ENCODE assay signal across 9 cellular contexts in the genomic region with DNA sequence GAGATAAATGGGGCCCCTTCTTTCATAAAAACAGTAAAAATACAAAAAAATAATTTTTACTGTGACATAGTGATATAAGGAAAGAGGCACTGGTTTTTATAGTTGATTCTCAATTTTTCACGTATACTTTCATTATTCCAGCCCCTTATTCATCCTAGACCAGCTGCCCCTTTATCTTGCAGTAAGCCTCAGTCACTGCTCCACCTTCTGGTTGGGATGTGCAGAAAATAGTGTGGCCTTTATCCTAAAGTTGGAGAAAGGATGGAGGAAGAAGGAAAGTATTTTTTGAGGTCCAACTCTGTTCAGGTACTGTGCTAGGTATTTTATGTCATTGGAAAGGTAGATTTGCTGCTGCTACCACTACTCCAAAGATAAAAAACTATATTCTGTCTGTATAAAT.
DNase-seq lines count a peak whose midpoint lies in the region; ATAC-seq and TF ChIP-seq lines count a peak whose summit lies in the region.
"Had no signal": no experiment of that assay in that cellular context is flagged by ENCODE, and none has a peak within 500 bp of the region (broad histone marks: within the 10 kb centered on the region; RNA-seq: fewer than 3 reads in every experiment).

No MANE protein-coding gene starts in this region.

- no peaks in the 10 kb centered on the region for H3K4me1 ChIP-seq in lung (ENCODE audit: control insufficient read depth in 2 of 2, insufficient read depth in 2 of 2, low read length in 2 of 2)
- no peaks in the 10 kb centered on the region for H3K4me1 ChIP-seq in neuronal stem cell (ENCODE audit: control insufficient read depth in 2 of 2, insufficient read depth in 1 of 2, low read depth in 1 of 2, low read length in 2 of 2)

- no peak overlapping the region for H2BK5ac ChIP-seq in neuronal stem cell (ENCODE audit: low read length)

- H2AFZ ChIP-seq in neuronal stem cell (ENCODE audit: low read length): no peak overlapping the region

- H3K27ac ChIP-seq in lung (ENCODE audit: low read depth in 1 of 2, low read length in 1 of 2) (no peak overlapping the region), neuronal stem cell (replicated peaks; ENCODE audit: low read length) (no peak overlapping the region)

- peaks cover 8% of the 10 kb centered on the region for H3K9me3 Mint-ChIP-seq in chondrocyte (ENCODE audit: low read depth)

- TF ChIP-seq CTCF in NB4 (IDR thresholded peaks at IDR 0.05; ENCODE audit: low read depth, low read length) (peak; percentile 54), chondrocyte (IDR thresholded peaks at IDR 0.05) (peak; percentile 88), lung (IDR thresholded peaks at IDR 0.05; ENCODE audit: control extremely low read depth, extremely low read depth) (peak; percentile 21)

- no peak overlapping the region for H3K4me3 Mint-ChIP-seq in chondrocyte (ENCODE audit: unreplicated experiment)
- H3K4me3 Mint-ChIP-seq: naive B cell had no signal

- H3K9ac ChIP-seq in neuronal stem cell (ENCODE audit: low read depth, low read length, poor library complexity): no peak overlapping the region

- H3K36me3 ChIP-seq in lung (ENCODE audit: control insufficient read depth in 2 of 2, insufficient read depth in 2 of 2, low read length in 2 of 2) (peaks cover 8 to 14% of the 10 kb centered on the region in 2 donors), neuronal stem cell (replicated peaks in 1 of 2; ENCODE audit: control insufficient read depth in 2 of 2, insufficient read depth in 2 of 2, low read length in 2 of 2) (peaks cover 15 to 70% of the 10 kb centered on the region in 2 donors)

- H2BK12ac ChIP-seq in neuronal stem cell (ENCODE audit: low read length): no peak overlapping the region

- H3K27me3 ChIP-seq in lung (ENCODE audit: control insufficient read depth, insufficient read depth) (no peaks in the 10 kb centered on the region), neuronal stem cell (ENCODE audit: control insufficient read depth in 3 of 3, insufficient read depth in 3 of 3, low read depth in 1 of 3, low read length in 3 of 3) (no peaks in the 10 kb centered on the region)

- H3K9me3 ChIP-seq in lung (ENCODE audit: control insufficient read depth in 2 of 2, insufficient read depth in 1 of 2, low read length in 1 of 2) (peaks cover 0 to 2% of the 10 kb centered on the region in 2 donors), neuronal stem cell (replicated peaks in 1 of 2; ENCODE audit: control insufficient read depth in 2 of 2, insufficient read depth in 1 of 2, low read depth in 1 of 2, low read length in 2 of 2) (peaks cover 1 to 11% of the 10 kb centered on the region in 2 donors)

- H3K79me1 ChIP-seq in neuronal stem cell (ENCODE audit: low read depth, low read length): no peaks in the 10 kb centered on the region

- H3K14ac ChIP-seq in neuronal stem cell (ENCODE audit: low read length): no peak overlapping the region

- no peak overlapping the region for H3K23ac ChIP-seq in neuronal stem cell (ENCODE audit: low read depth, low read length, poor library complexity)

- no peak for TF ChIP-seq POLR2A in NB4 (IDR thresholded peaks at IDR 0.05; ENCODE audit: extremely low read depth, insufficient read length)

- no peaks in the 10 kb centered on the region for H3K4me1 Mint-ChIP-seq in chondrocyte (ENCODE audit: low read depth)
- H3K4me1 Mint-ChIP-seq: naive B cell had no signal

- H3K4me3 ChIP-seq in NB4 (ENCODE audit: low read depth, low read length): no peak overlapping the region
- no peak overlapping the region for H3K4me3 ChIP-seq in lung
- H3K4me3 ChIP-seq in neuronal stem cell (ENCODE audit: low read length in 2 of 2): no peak overlapping the region

- WGBS in lung, 2 donors: 32 to 53% methylated on average over 1 of the region's 1 CpG
- no CpG with 5 or more reads among the region's 1 CpG for WGBS in neuronal stem cell (ENCODE audit: extremely low coverage in 2 of 2, insufficient read length in 2 of 2, insufficient replicate concordance in 1 of 2), 2 donors

- no peak overlapping the region for H3K18ac ChIP-seq in neuronal stem cell (ENCODE audit: low read length)

- no peak overlapping the region for H4K8ac ChIP-seq in neuronal stem cell (ENCODE audit: low read depth, low read length)

- no peak overlapping the region for H2BK15ac ChIP-seq in neuronal stem cell (ENCODE audit: low read length)

- DNase-seq in ELF-1 (ENCODE audit: low read depth, low spot score) (peak; percentile 12), NB4 (ENCODE audit: low read depth) (peak; percentile 50), chondrocyte (ENCODE audit: low spot score) (no peak), lung (ENCODE audit: low spot score) (no peak), DMS79 (lab: John Stamatoyannopoulos, UW) (no peak), neuronal stem cell (ENCODE audit: low spot score) (no peak)
- DNase-seq: naive B cell had no signal

- H3K4ac ChIP-seq in neuronal stem cell (ENCODE audit: low read length): no peak overlapping the region

- H3K36me3 Mint-ChIP-seq in chondrocyte (ENCODE audit: low read depth): peaks cover 33% of the 10 kb centered on the region

- no peak overlapping the region for H2AK5ac ChIP-seq in neuronal stem cell (ENCODE audit: low read depth, low read length)

- H3K4me2 ChIP-seq in neuronal stem cell (ENCODE audit: insufficient read depth, low read length, poor library complexity, severe bottlenecking): no peak overlapping the region

- no peak overlapping the region for H3K27ac Mint-ChIP-seq in chondrocyte (ENCODE audit: unreplicated experiment)
- H3K27ac Mint-ChIP-seq: naive B cell had no signal

- H2BK120ac ChIP-seq in neuronal stem cell (ENCODE audit: low read depth, low read length): no peak overlapping the region

- H3K27me3 Mint-ChIP-seq in chondrocyte (ENCODE audit: low read depth): no peaks in the 10 kb centered on the region
- H3K27me3 Mint-ChIP-seq: naive B cell had no signal

- H4K91ac ChIP-seq in neuronal stem cell (ENCODE audit: low read depth, low read length, poor library complexity): no peak overlapping the region

- no peak for ATAC-seq in lung (ENCODE audit: insufficient read depth, low FRiP score)
- no peak for ATAC-seq in GM18867 (IDR thresholded peaks at IDR 0.05; ENCODE audit: unreplicated experiment)
- ATAC-seq in GM21367 (IDR thresholded peaks at IDR 0.05; ENCODE audit: unreplicated experiment): no peak

Comparison
In these comparisons a context has a peak if more than half of its experiments do, and no peak if none do; other contexts are left out.
1. DNase-seq: peak in ELF-1 (single experiment) and NB4 (single experiment); none in chondrocyte (single experiment), lung (single experiment), DMS79 (single experiment) and neuronal stem cell (single experiment).
2. CTCF ChIP-seq: peak in every context shown above with its lines; median percentile 88 in chondrocyte; 54 in NB4; 21 in lung.